In genomic region chr4:5753766-5754528, GRCh38 we compare ENCODE assay signal across 12 cellular contexts. TPM values are rescaled to one million over a fixed set of nuclear protein-coding genes. Genes with fewer than 3 reads are reported as not detected.
DNase-seq lines count a peak whose midpoint lies in the region; ATAC-seq lines count a peak whose summit lies in the region.
"Had no signal": no experiment of that assay in that cellular context is flagged by ENCODE, and none has a peak within 500 bp of the region (broad histone marks: within the 10 kb centered on the region; RNA-seq: fewer than 3 reads in every experiment).

No MANE protein-coding gene starts in this region.

- ATAC-seq in HG03571 (IDR thresholded peaks at IDR 0.05; ENCODE audit: unreplicated experiment): no peak

- DNase-seq in A172 (ENCODE audit: low spot score) (peak; percentile 79), HCEC 1CT (peak; percentile 93), amniotic stem cell (lab: John Stamatoyannopoulos, UW) (peak; percentile 62), glomerular visceral epithelial cell (ENCODE audit: extremely low spot score) (peak; percentile 97), DMS114 treated with DMSO at 0.1 percent for 48 hours (lab: John Stamatoyannopoulos, UW; ENCODE audit: unreplicated experiment) (no peak), NOMO-1 (lab: John Stamatoyannopoulos, UW; ENCODE audit: unreplicated experiment in 2 of 2) (no peak), SHP77 treated with DMSO at 0.1 percent for 48 hours (lab: John Stamatoyannopoulos, UW) (no peak)
- DNase-seq: activated effector memory CD4-positive, alpha-beta T cell treated with Interleukin-2 at 50 U/mL for 16 hours; naive B cell; NCI-H446; T1000 had no signal

RNA-seq across cellular contexts. Expression of gene EVC, which starts 42.9 kb away (rescaled TPM):
- 10.2 and 11.3 TPM in 2 replicates for total RNA-seq in A172 (2014; rRNA removed; shearing (Covaris generic))

RNA-seq across cellular contexts. Expression of gene EVC2, which starts 45.6 kb away (rescaled TPM):
- not detected in 2 replicates for total RNA-seq in A172 (2014; rRNA removed; shearing (Covaris generic))

Comparison
In these comparisons a context has a peak if more than half of its experiments do, and no peak if none do; other contexts are left out.
1. DNase-seq: peak in A172 (single experiment), HCEC 1CT (single experiment), amniotic stem cell (single experiment) and glomerular visceral epithelial cell (single experiment); none in DMS114 treated with DMSO at 0.1 percent for 48 hours (single experiment), NOMO-1 (0 of 2) and SHP77 treated with DMSO at 0.1 percent for 48 hours (single experiment).